14 cellular contexts compared by ENCODE assay signal in the genomic region with DNA sequence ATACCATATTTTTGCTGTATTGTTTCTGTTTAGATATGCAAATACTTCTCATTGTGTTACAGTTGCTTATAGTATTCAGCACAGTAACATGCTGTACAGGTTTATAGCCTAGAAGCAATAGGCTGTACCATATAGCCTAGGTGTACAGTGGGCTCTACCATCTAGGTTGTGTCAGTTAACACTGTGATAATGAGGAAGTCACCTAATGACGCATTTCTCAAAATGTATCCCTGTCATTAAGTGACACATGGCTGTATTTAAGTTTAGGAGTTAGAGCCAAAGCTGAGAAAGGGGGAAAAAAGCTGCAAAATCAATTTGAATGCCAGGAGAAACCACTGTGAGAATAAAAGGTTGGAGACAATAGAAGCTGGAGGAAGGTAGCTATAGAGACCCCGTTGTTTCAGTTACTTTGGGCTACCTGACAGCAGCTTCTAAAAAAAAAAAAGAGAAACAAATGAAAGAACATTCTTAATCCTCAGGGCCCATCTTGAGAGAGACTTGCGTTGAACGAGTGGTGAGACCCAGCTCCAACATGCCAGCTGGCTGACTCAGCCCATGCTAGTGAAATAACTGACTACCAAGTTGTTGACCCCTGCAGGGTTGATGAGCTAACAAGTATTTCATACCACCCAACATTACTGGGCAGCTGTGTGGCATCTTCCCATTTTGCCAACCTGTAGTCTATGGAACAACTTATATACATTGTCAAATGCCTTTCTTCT. TPM values are rescaled to one million over a fixed set of nuclear protein-coding genes. Genes with fewer than 3 reads are reported as not detected.
DNase-seq lines count a peak whose midpoint lies in the region; ATAC-seq and TF ChIP-seq lines count a peak whose summit lies in the region.
"Had no signal": no experiment of that assay in that cellular context is flagged by ENCODE, and none has a peak within 500 bp of the region (broad histone marks: within the 10 kb centered on the region; RNA-seq: fewer than 3 reads in every experiment).

No MANE protein-coding gene starts in this region.

- peak overlapping the region; percentile 53 for H3K27ac ChIP-seq in GM23248
- H3K27ac ChIP-seq in psoas muscle, result no peak overlapping the region
- H3K27ac ChIP-seq: SJCRH30, vagina had no signal

- TF ChIP-seq CTCF in psoas muscle (IDR thresholded peaks at IDR 0.05), result no peak

- H2AFZ ChIP-seq in GM23248, result no peak overlapping the region

- in situ Hi-C loops in GM23248 (cut with MboI), result no loop called here

- no peak overlapping the region for H3K4me2 ChIP-seq in GM23248 (ENCODE audit: unreplicated experiment)

- H3K4me1 ChIP-seq in GM23248 (ENCODE audit: insufficient read depth), result peaks cover 49% of the 10 kb centered on the region
- H3K4me1 ChIP-seq in psoas muscle, result peaks cover 38% of the 10 kb centered on the region

- WGBS in GM23248 (ENCODE audit: low coverage in 1 of 2, low lambda C conversion rate in 2 of 2, missing lambda C conversion rate in 2 of 2), 2 experiments, result 35 to 36% methylated on average over 4 of the region's 4 CpGs
- 58 to 75% (median 58%) methylated on average over 4 of the region's 4 CpGs for WGBS in psoas muscle, 3 donors

- DNase-seq in GM23248, result peak; percentile 83
- peak; percentile 86 for DNase-seq in RPMI7951 (ENCODE audit: low read depth)
- DNase-seq in fibroblast of gingiva (ENCODE audit: low read depth), result peak; percentile 60
- no peak for DNase-seq in psoas muscle
- DNase-seq in activated CD8-positive, alpha-beta memory T cell treated with anti-CD3 and anti-CD28 coated beads, Interleukin-2, amount 10 ng/mL, durations not matched to agents 7 days and 5 days, result no peak
- no peak for DNase-seq in DMS153 treated with DMSO at 0.1 percent for 48 hours (lab: John Stamatoyannopoulos, UW; ENCODE audit: unreplicated experiment)
- DNase-seq: activated CD4-positive, alpha-beta T cell treated with anti-CD3 and anti-CD28 coated beads, Interleukin-2, amount 10 ng/mL, durations not matched to agents 24 days and 14 days; KG1; midbrain; NCI-H510A treated with DMSO at 0.1 percent for 48 hours; SJCRH30 had no signal

- peaks cover 42% of the 10 kb centered on the region for H3K36me3 Mint-ChIP-seq in activated CD8-positive, alpha-beta memory T cell treated with anti-CD3 and anti-CD28 coated beads, Interleukin-2, amount 10 ng/mL, durations not matched to agents 7 days and 5 days

- ATAC-seq in psoas muscle, result peak; percentile 34 to 77 (median 62)
- no peak for ATAC-seq in HG03045 (IDR thresholded peaks at IDR 0.05; ENCODE audit: unreplicated experiment)
- no peak for ATAC-seq in activated CD8-positive, alpha-beta memory T cell treated with anti-CD3 and anti-CD28 coated beads, Interleukin-2, amount 10 ng/mL, durations not matched to agents 7 days and 5 days
- no peak for ATAC-seq in HG03095 (IDR thresholded peaks at IDR 0.05; ENCODE audit: unreplicated experiment)

- CTCF ChIA-PET in activated CD8-positive, alpha-beta memory T cell treated with anti-CD3 and anti-CD28 coated beads, Interleukin-2, amount 10 ng/mL, durations not matched to agents 7 days and 5 days (lab: Charles Lee), result interaction anchor here (1.4 to 3.5 kb wide), 3 partner anchors 12 to 182 kb away, joined by 4 to 14 read pairs (median 4); no protein-coding TSS in a partner anchor

- H3K9me3 Mint-ChIP-seq in activated CD8-positive, alpha-beta memory T cell treated with anti-CD3 and anti-CD28 coated beads, Interleukin-2, amount 10 ng/mL, durations not matched to agents 7 days and 5 days (ENCODE audit: low read depth), result no peaks in the 10 kb centered on the region

- H3K9me3 ChIP-seq in GM23248 (ENCODE audit: low read depth) (no peaks in the 10 kb centered on the region), psoas muscle (peaks cover 10% of the 10 kb centered on the region)
- H3K9me3 ChIP-seq: SJCRH30 had no signal

- H3K27me3 ChIP-seq in GM23248 (replicated peaks; ENCODE audit: insufficient read depth) (no peaks in the 10 kb centered on the region), psoas muscle (ENCODE audit: insufficient read depth in 3 of 3, low read length in 2 of 3) (no peaks in the 10 kb centered on the region)
- H3K27me3 ChIP-seq: SJCRH30, vagina had no signal

- H3K79me2 ChIP-seq in GM23248 (ENCODE audit: insufficient read depth), result peaks cover 98% of the 10 kb centered on the region

- no peaks in the 10 kb centered on the region for H3K27me3 Mint-ChIP-seq in activated CD8-positive, alpha-beta memory T cell treated with anti-CD3 and anti-CD28 coated beads, Interleukin-2, amount 10 ng/mL, durations not matched to agents 7 days and 5 days
- H3K27me3 Mint-ChIP-seq: activated CD4-positive, alpha-beta T cell treated with anti-CD3 and anti-CD28 coated beads, Interleukin-2, amount 10 ng/mL, durations not matched to agents 24 days and 14 days had no signal

- H3K9ac ChIP-seq in GM23248, result no peak overlapping the region; the same call in 1 of the 2 replicates

- peaks cover 16% of the 10 kb centered on the region for H3K4me1 Mint-ChIP-seq in activated CD8-positive, alpha-beta memory T cell treated with anti-CD3 and anti-CD28 coated beads, Interleukin-2, amount 10 ng/mL, durations not matched to agents 7 days and 5 days

- intact Hi-C loops in psoas muscle (cut with DNase I), result no loop called here

- H3K9me2 ChIP-seq in GM23248 (ENCODE audit: insufficient read depth), result no peaks in the 10 kb centered on the region

- no peaks in the 10 kb centered on the region for H3K36me3 ChIP-seq in GM23248 (ENCODE audit: low read depth)
- no peaks in the 10 kb centered on the region for H3K36me3 ChIP-seq in psoas muscle (ENCODE audit: insufficient read depth in 1 of 2, low read depth in 1 of 2)
- H3K36me3 ChIP-seq: vagina had no signal

- no peak overlapping the region for H3K27ac Mint-ChIP-seq in activated CD8-positive, alpha-beta memory T cell treated with anti-CD3 and anti-CD28 coated beads, Interleukin-2, amount 10 ng/mL, durations not matched to agents 7 days and 5 days
- H3K27ac Mint-ChIP-seq: activated CD4-positive, alpha-beta T cell treated with anti-CD3 and anti-CD28 coated beads, Interleukin-2, amount 10 ng/mL, durations not matched to agents 24 days and 14 days had no signal

- H3K4me3 ChIP-seq in GM23248 (peak overlapping the region; percentile 14; the same call in 1 of the 2 replicates), psoas muscle (no peak overlapping the region)
- H3K4me3 ChIP-seq: SJCRH30, vagina had no signal

- H3K4me3 Mint-ChIP-seq in activated CD8-positive, alpha-beta memory T cell treated with anti-CD3 and anti-CD28 coated beads, Interleukin-2, amount 10 ng/mL, durations not matched to agents 7 days and 5 days, result no peak overlapping the region
- H3K4me3 Mint-ChIP-seq: activated CD4-positive, alpha-beta T cell treated with anti-CD3 and anti-CD28 coated beads, Interleukin-2, amount 10 ng/mL, durations not matched to agents 24 days and 14 days had no signal

- peaks cover 23% of the 10 kb centered on the region; the same call in 1 of the 2 replicates for H3F3A ChIP-seq in GM23248 (ENCODE audit: insufficient read depth)

- no peaks in the 10 kb centered on the region for H4K20me1 ChIP-seq in GM23248 (ENCODE audit: insufficient read depth)

RNA-seq across cellular contexts. Expression of a gene that starts 8.7 kb away (rescaled TPM):
- 44.8 and 68.1 TPM in 2 replicates for total RNA-seq in GM23248 (2014; rRNA removed; shearing (Covaris generic))
- polyA plus RNA-seq in GM23248 (2016; fragmentation: Nextera tagmentation; extraction: Ambion mirVana) (64.0 and 66.3 TPM in 2 replicates), psoas muscle (10 to 100 TPM; 14.1 to 28.5 (median 23.8) TPM)
- total RNA-seq in RPMI7951 (2014; rRNA removed; shearing (Covaris generic)), result 182 and 189 TPM in 2 replicates
- 10 to 100 TPM; 11.1 to 16.3 (median 14.4) TPM for total RNA-seq in psoas muscle
- 10 to 100 TPM; 31.9 to 40.0 TPM for total RNA-seq in activated CD8-positive, alpha-beta memory T cell treated with anti-CD3 and anti-CD28 coated beads, Interleukin-2, amount 10 ng/mL, durations not matched to agents 7 days and 5 days

Comparison
In these comparisons a context has a peak if more than half of its experiments do, and no peak if none do; other contexts are left out.
1. DNase-seq: peak in GM23248 (single experiment), RPMI7951 (single experiment) and fibroblast of gingiva (single experiment); none in psoas muscle (0 of 2), activated CD8-positive, alpha-beta memory T cell treated with anti-CD3 and anti-CD28 coated beads, Interleukin-2, amount 10 ng/mL, durations not matched to agents 7 days and 5 days (single experiment) and DMS153 treated with DMSO at 0.1 percent for 48 hours (single experiment).
2. ATAC-seq: peak in psoas muscle (4 of 4); none in HG03045 (single experiment), activated CD8-positive, alpha-beta memory T cell treated with anti-CD3 and anti-CD28 coated beads, Interleukin-2, amount 10 ng/mL, durations not matched to agents 7 days and 5 days (single experiment) and HG03095 (single experiment).